35 cellular contexts compared by ENCODE assay signal in the genomic region with DNA sequence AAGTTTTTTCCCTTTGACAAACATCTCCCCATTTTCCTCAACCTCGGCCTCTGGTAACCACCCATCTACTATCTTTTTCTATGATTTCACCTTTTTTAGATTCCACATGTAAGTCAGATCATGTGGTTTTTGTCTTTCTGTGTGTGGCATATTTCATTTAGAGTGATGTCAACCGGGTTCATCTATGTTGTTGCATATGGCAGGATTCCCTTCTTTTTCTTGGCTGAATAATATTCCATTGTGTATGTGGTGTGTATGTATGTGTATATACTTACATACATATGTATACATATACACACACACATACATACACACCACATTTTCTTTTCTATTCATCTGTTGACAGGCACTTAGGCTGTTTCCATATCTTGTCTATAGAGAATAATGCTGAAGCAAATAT. TPM values are rescaled to one million over a fixed set of nuclear protein-coding genes. Genes with fewer than 3 reads are reported as not detected.
DNase-seq lines count a peak whose midpoint lies in the region; ATAC-seq, FAIRE-seq and TF ChIP-seq lines count a peak whose summit lies in the region.
"Had no signal": no experiment of that assay in that cellular context is flagged by ENCODE, and none has a peak within 500 bp of the region (broad histone marks: within the 10 kb centered on the region; RNA-seq: fewer than 3 reads in every experiment).

No MANE protein-coding gene starts in this region.

- H4K20me1 ChIP-seq in K562 (replicated peaks; ENCODE audit: control insufficient read depth, insufficient read depth, low read length) = no peaks in the 10 kb centered on the region
- no peaks in the 10 kb centered on the region for H4K20me1 ChIP-seq in GM23338 (replicated peaks; ENCODE audit: insufficient read depth)
- H4K20me1 ChIP-seq: BLaER1; BLaER1 treated with 17β-estradiol and CSF1 and Interleukin-3, amounts not matched to agents 10 nM and 100 nM had no signal

- FAIRE-seq in K562 (lab: Jason Lieb, UNC) = no peak
- FAIRE-seq: A204.1, A549, D721Med had no signal

- H2AFZ ChIP-seq in K562 (ENCODE audit: low read depth, low read length) (no peak overlapping the region), GM23338 (no peak overlapping the region)

- H3K36me3 ChIP-seq in HEK293 (ENCODE audit: control insufficient read depth in 2 of 2, insufficient read depth in 1 of 2, low read length in 2 of 2) (no peaks in the 10 kb centered on the region), K562 (ENCODE audit: control insufficient read depth, insufficient read depth, low read length) (no peaks in the 10 kb centered on the region), GM23338 (ENCODE audit: insufficient read depth) (no peaks in the 10 kb centered on the region)
- H3K36me3 ChIP-seq: BE2C; BLaER1; BLaER1 treated with 17β-estradiol and CSF1 and Interleukin-3, amounts not matched to agents 10 nM and 100 nM had no signal

- TF ChIP-seq POLR2A in K562 (conservative IDR thresholded peaks at IDR 0.05) = no peak

- no peaks in the 10 kb centered on the region for H3F3A ChIP-seq in GM23338 (replicated peaks; ENCODE audit: low read depth)

- H3K79me2 ChIP-seq in K562 (ENCODE audit: control insufficient read depth, insufficient read depth, low read length) (no peaks in the 10 kb centered on the region), GM23338 (replicated peaks; ENCODE audit: insufficient read depth) (no peaks in the 10 kb centered on the region)

- H3K27me3 ChIP-seq in K562 (ENCODE audit: control insufficient read depth in 2 of 2, insufficient read depth in 2 of 2, low read length in 2 of 2) = 0 out of 5 replicates have a peak, but pooled peaks cover 0 to 3% of the 10 kb centered on the region in 2 experiments
- no peaks in the 10 kb centered on the region for H3K27me3 ChIP-seq in GM23338 (ENCODE audit: insufficient read depth)
- H3K27me3 ChIP-seq: BE2C; BLaER1; BLaER1 treated with 17β-estradiol and CSF1 and Interleukin-3, amounts not matched to agents 10 nM and 100 nM had no signal

- BruUV-seq in K562 (replicated peaks; lab: Mats Ljungman, UMichigan) = no TSS peak

- ATAC-seq in K562 (no peak), GM23338 (no peak)
- ATAC-seq: A549; CD8-positive, alpha-beta T cell had no signal

- peak overlapping the region; percentile 23 for H3K27ac Mint-ChIP-seq in activated CD4-positive, alpha-beta memory T cell treated with anti-CD3 and anti-CD28 coated beads for 36 hours
- H3K27ac Mint-ChIP-seq in activated CD4-positive, alpha-beta memory T cell treated with anti-CD3 and anti-CD28 coated beads, Interleukin-2, amount 10 ng/mL, durations not matched to agents 7 days and 5 days = no peak overlapping the region
- no peak overlapping the region for H3K27ac Mint-ChIP-seq in GM23338
- H3K27ac Mint-ChIP-seq: B cell; CD14-positive monocyte; CD4-positive, alpha-beta memory T cell; CD4-positive, alpha-beta T cell; CD4-positive, CD25-positive, alpha-beta regulatory T cell; CD8-positive, alpha-beta memory T cell; CD8-positive, alpha-beta T cell had no signal

- 0% methylated on average over 2 of the region's 2 CpGs for WGBS in K562 (ENCODE audit: insufficient coverage, low coverage, missing lambda C conversion rate)

- in situ Hi-C loops in K562 (cut with MboI) = no loop called here

- H3K4me1 ChIP-seq in HEK293 (ENCODE audit: control insufficient read depth, insufficient read depth, low read length) (no peaks in the 10 kb centered on the region), K562 (replicated peaks in 1 of 2; ENCODE audit: control insufficient read depth in 2 of 2, insufficient read depth in 2 of 2, low read length in 2 of 2) (no peaks in the 10 kb centered on the region), GM23338 (ENCODE audit: insufficient read depth) (no peaks in the 10 kb centered on the region)
- H3K4me1 ChIP-seq: A549; BE2C; BLaER1; BLaER1 treated with 17β-estradiol and CSF1 and Interleukin-3, amounts not matched to agents 10 nM and 100 nM; Caco-2 had no signal

- no peak overlapping the region for H3K4me2 ChIP-seq in K562 (ENCODE audit: insufficient read depth, low read length)
- no peak overlapping the region for H3K4me2 ChIP-seq in GM23338
- H3K4me2 ChIP-seq: A549; BLaER1; BLaER1 treated with 17β-estradiol and CSF1 and Interleukin-3, amounts not matched to agents 10 nM and 100 nM had no signal

- no peaks in the 10 kb centered on the region for H3K9me3 ChIP-seq in HEK293 (ENCODE audit: control insufficient read depth, insufficient read depth, low read depth, low read length)
- no peaks in the 10 kb centered on the region; the same call in 1 of the 2 replicates for H3K9me3 ChIP-seq in K562 (replicated peaks; ENCODE audit: control insufficient read depth, insufficient read depth, low read depth, low read length)
- H3K9me3 ChIP-seq: A549; BE2C; BLaER1; BLaER1 treated with 17β-estradiol and CSF1 and Interleukin-3, amounts not matched to agents 10 nM and 100 nM; Caco-2 had no signal

- no peak overlapping the region for H3K4me3 ChIP-seq in HEK293 (ENCODE audit: low read depth, low read length)
- no peak overlapping the region for H3K4me3 ChIP-seq in K562
- H3K4me3 ChIP-seq in GM23338 = no peak overlapping the region
- H3K4me3 ChIP-seq: A549; BLaER1; BLaER1 treated with 17β-estradiol and CSF1 and Interleukin-3, amounts not matched to agents 10 nM and 100 nM had no signal

- TF ChIP-seq CTCF in HEK293 (tag by site-specific recombination; IDR thresholded peaks at IDR 0.05) (no peak), K562 (IDR thresholded peaks at IDR 0.05 in 2 of 3, conservative IDR thresholded peaks at IDR 0.05 in 1 of 3; ENCODE audit: insufficient read depth in 2 of 3, low read depth in 1 of 3, low read length in 3 of 3) (no peak), GM23338 (conservative IDR thresholded peaks at IDR 0.05; ENCODE audit: low read depth in 2 of 2) (no peak)

- no peaks in the 10 kb centered on the region for H3K4me1 Mint-ChIP-seq in activated CD4-positive, alpha-beta memory T cell treated with anti-CD3 and anti-CD28 coated beads for 36 hours (ENCODE audit: low read depth)
- H3K4me1 Mint-ChIP-seq in activated CD4-positive, alpha-beta memory T cell treated with anti-CD3 and anti-CD28 coated beads, Interleukin-2, amount 10 ng/mL, durations not matched to agents 7 days and 5 days = no peaks in the 10 kb centered on the region
- no peaks in the 10 kb centered on the region for H3K4me1 Mint-ChIP-seq in GM23338
- H3K4me1 Mint-ChIP-seq: B cell; CD14-positive monocyte; CD4-positive, alpha-beta memory T cell; CD4-positive, CD25-positive, alpha-beta regulatory T cell; CD8-positive, alpha-beta memory T cell had no signal

- no peak overlapping the region for H3K9ac ChIP-seq in K562 (ENCODE audit: insufficient read depth in 1 of 2, low read depth in 2 of 2, low read length in 2 of 2)
- H3K9ac ChIP-seq: BLaER1; BLaER1 treated with 17β-estradiol and CSF1 and Interleukin-3, amounts not matched to agents 10 nM and 100 nM had no signal

- CTCF ChIA-PET in activated CD4-positive, alpha-beta memory T cell treated with anti-CD3 and anti-CD28 coated beads for 36 hours (lab: Charles Lee) = no interaction called here
- CTCF ChIA-PET in activated CD4-positive, alpha-beta memory T cell treated with anti-CD3 and anti-CD28 coated beads, Interleukin-2, amount 10 ng/mL, durations not matched to agents 7 days and 5 days (lab: Charles Lee) = interaction anchor here (1.0 kb wide), 1 partner anchor 23 kb away, joined by 3 read pairs; no protein-coding TSS in a partner anchor
- CTCF ChIA-PET in HEK293 (lab: Yijun Ruan, JAX) (no interaction called here), K562 (lab: Yijun Ruan, JAX; ENCODE audit: low intra/inter-chr PET ratio) (no interaction called here)

- H3K9me2 ChIP-seq in GM23338 (ENCODE audit: insufficient read depth) = no peaks in the 10 kb centered on the region

- peaks cover 4% of the 10 kb centered on the region for H3K36me3 Mint-ChIP-seq in activated CD4-positive, alpha-beta memory T cell treated with anti-CD3 and anti-CD28 coated beads for 36 hours
- H3K36me3 Mint-ChIP-seq in activated CD4-positive, alpha-beta memory T cell treated with anti-CD3 and anti-CD28 coated beads, Interleukin-2, amount 10 ng/mL, durations not matched to agents 7 days and 5 days (ENCODE audit: low read depth) = no peaks in the 10 kb centered on the region
- no peaks in the 10 kb centered on the region for H3K36me3 Mint-ChIP-seq in GM23338 (ENCODE audit: low read depth)
- H3K36me3 Mint-ChIP-seq: CD14-positive monocyte; CD4-positive, CD25-positive, alpha-beta regulatory T cell; CD8-positive, alpha-beta T cell had no signal

- no peaks in the 10 kb centered on the region for H3K9me1 ChIP-seq in K562 (ENCODE audit: control insufficient read depth, insufficient read depth, low read length)

- POLR2A ChIA-PET in activated CD4-positive, alpha-beta memory T cell treated with anti-CD3 and anti-CD28 coated beads for 36 hours (lab: Charles Lee) = no interaction called here
- POLR2A ChIA-PET in activated CD4-positive, alpha-beta memory T cell treated with anti-CD3 and anti-CD28 coated beads, Interleukin-2, amount 10 ng/mL, durations not matched to agents 7 days and 5 days (lab: Charles Lee) = no interaction called here
- POLR2A ChIA-PET in HEK293 (lab: Yijun Ruan, JAX) = no interaction called here
- POLR2A ChIA-PET in K562 (lab: Yijun Ruan, JAX) = no interaction called here

- TF ChIP-seq RAD21 in K562 (CRISPR knock-in tag; conservative IDR thresholded peaks at IDR 0.05 in 1 of 2, IDR thresholded peaks at IDR 0.05 in 1 of 2) = no peak

- H3K27me3 Mint-ChIP-seq in activated CD4-positive, alpha-beta memory T cell treated with anti-CD3 and anti-CD28 coated beads for 36 hours = peaks cover 11% of the 10 kb centered on the region
- H3K27me3 Mint-ChIP-seq in activated CD4-positive, alpha-beta memory T cell treated with anti-CD3 and anti-CD28 coated beads, Interleukin-2, amount 10 ng/mL, durations not matched to agents 7 days and 5 days = peaks cover 4% of the 10 kb centered on the region
- H3K27me3 Mint-ChIP-seq in GM23338 (ENCODE audit: insufficient read depth, low read depth, poor library complexity) = no peaks in the 10 kb centered on the region

- TF ChIP-seq EP300 in K562 (IDR thresholded peaks at IDR 0.05; ENCODE audit: low read length) = no peak

- H3K9me3 Mint-ChIP-seq in activated CD4-positive, alpha-beta memory T cell treated with anti-CD3 and anti-CD28 coated beads for 36 hours = peaks cover 3% of the 10 kb centered on the region
- peaks cover 4% of the 10 kb centered on the region for H3K9me3 Mint-ChIP-seq in activated CD4-positive, alpha-beta memory T cell treated with anti-CD3 and anti-CD28 coated beads, Interleukin-2, amount 10 ng/mL, durations not matched to agents 7 days and 5 days
- no peaks in the 10 kb centered on the region for H3K9me3 Mint-ChIP-seq in GM23338
- H3K9me3 Mint-ChIP-seq: CD4-positive, alpha-beta T cell; CD8-positive, alpha-beta T cell had no signal

- DNase-seq in activated CD4-positive, alpha-beta memory T cell treated with anti-CD3 and anti-CD28 coated beads for 36 hours = no peak
- no peak for DNase-seq in activated CD4-positive, alpha-beta memory T cell treated with anti-CD3 and anti-CD28 coated beads, Interleukin-2, amount 10 ng/mL, durations not matched to agents 7 days and 5 days
- DNase-seq in K562 (ENCODE audit: extremely low read depth in 1 of 4, low spot score in 3 of 4) = no peak
- DNase-seq in GM23338 (ENCODE audit: low spot score) = no peak
- DNase-seq in SKM-1 (lab: John Stamatoyannopoulos, UW; ENCODE audit: unreplicated experiment) = no peak
- DNase-seq: 8988T; ACHN; AML-193; BE2C; C1 segment of cervical spinal cord; Caco-2; Calu3; CD4-positive, alpha-beta memory T cell; CD4-positive, alpha-beta T cell; CD4-positive, CD25-positive, alpha-beta regulatory T cell; CD8-positive, alpha-beta memory T cell; CD8-positive, alpha-beta T cell; COR-L47; DMS 273 treated with DMSO at 0.1 percent for 48 hours; DMS153; DMS53; DMS79; DMS79 treated with DMSO at 0.1 percent for 48 hours; DND-41; EL had no signal

- H3K27ac ChIP-seq in HEK293 (ENCODE audit: extremely low read depth, low read depth, low read length) (no peak overlapping the region), K562 (ENCODE audit: extremely low read depth, low read depth, low read length) (no peak overlapping the region), GM23338 (ENCODE audit: low read depth) (no peak overlapping the region)
- H3K27ac ChIP-seq: 22Rv1; A549; BLaER1; BLaER1 treated with 17β-estradiol and CSF1 and Interleukin-3, amounts not matched to agents 10 nM and 100 nM; C4-2B had no signal

- H3K4me3 Mint-ChIP-seq in activated CD4-positive, alpha-beta memory T cell treated with anti-CD3 and anti-CD28 coated beads for 36 hours = no peak overlapping the region
- H3K4me3 Mint-ChIP-seq in activated CD4-positive, alpha-beta memory T cell treated with anti-CD3 and anti-CD28 coated beads, Interleukin-2, amount 10 ng/mL, durations not matched to agents 7 days and 5 days = no peak overlapping the region
- no peak overlapping the region for H3K4me3 Mint-ChIP-seq in GM23338
- H3K4me3 Mint-ChIP-seq: B cell; CD14-positive monocyte; CD4-positive, alpha-beta memory T cell; CD4-positive, alpha-beta T cell; CD4-positive, CD25-positive, alpha-beta regulatory T cell; CD8-positive, alpha-beta memory T cell; CD8-positive, alpha-beta T cell had no signal

- intact Hi-C loops in activated CD4-positive, alpha-beta memory T cell treated with anti-CD3 and anti-CD28 coated beads for 36 hours (cut with micrococcal nuclease) = no loop called here
- intact Hi-C loops in K562 (cut with micrococcal nuclease) = no loop called here

RNA-seq across cellular contexts. Expression of a gene that starts 22.2 kb away (rescaled TPM):
- total RNA-seq in activated CD4-positive, alpha-beta memory T cell treated with anti-CD3 and anti-CD28 coated beads for 36 hours = 10 to 100 TPM; 25.5 to 27.9 TPM
- total RNA-seq in activated CD4-positive, alpha-beta memory T cell treated with anti-CD3 and anti-CD28 coated beads, Interleukin-2, amount 10 ng/mL, durations not matched to agents 7 days and 5 days = 10 to 100 TPM; 31.8 to 34.0 TPM
- 26.0 and 101 TPM in 2 replicates for total RNA-seq in K562 (2011; cell fraction: chromatin; rRNA removed; ENCODE audit: low replicate concordance)
- 15.3 and 21.2 TPM in 2 replicates for total RNA-seq in K562 (2011; cell fraction: nucleolus; rRNA removed)
- 33.0 and 44.9 TPM in 2 replicates for total RNA-seq in K562 (2011; cell fraction: nucleoplasm; rRNA removed)
- 16.1 and 16.5 TPM in 2 replicates for total RNA-seq in K562 (2014; rRNA removed)
- total RNA-seq in K562 (2014; rRNA removed; fragmentation: Illumina TruSeq; extraction: Trizol) = 35.3 and 38.3 TPM in 2 replicates
- 33.1 and 36.3 TPM in 2 replicates for total RNA-seq in K562 (2015; rRNA removed; fragmentation: Illumina TruSeq; extraction: Trizol)
- 25.0 and 25.3 TPM in 2 replicates for total RNA-seq in K562 (2021)
- polyA plus RNA-seq in K562 (2011; rRNA removed) = 9.3 and 12.5 TPM in 2 replicates
- 1.9 and 4.0 TPM in 2 replicates for polyA plus RNA-seq in K562 (2011; cell fraction: cytosol; rRNA removed)
- 21.6 and 25.9 TPM in 2 replicates for polyA plus RNA-seq in K562 (2011; cell fraction: nucleus; rRNA removed)
- 13.5 and 14.2 TPM in 2 replicates for polyA plus RNA-seq in K562 (2012)
- polyA plus RNA-seq in K562 (2014; fragmentation: Illumina TruSeq; extraction: Trizol) = 16.4 and 19.2 TPM in 2 replicates
- 1 to 10 TPM; 8.1 to 8.9 TPM for polyA plus RNA-seq in K562 (2014; fragmentation: Nextera tagmentation; extraction: Ambion mirVana)
- 8.7 and 9.7 TPM in 2 replicates for polyA plus RNA-seq in K562 (2014; rRNA removed)
- polyA minus RNA-seq in K562 (2011; rRNA and poly(A)+ RNA removed) = 56.0 and 67.0 TPM in 2 replicates
- polyA minus RNA-seq in K562 (2011; cell fraction: cytosol; rRNA and poly(A)+ RNA removed) = 19.2 and 21.2 TPM in 2 replicates
- 55.1 and 107 TPM in 2 replicates for polyA minus RNA-seq in K562 (2011; cell fraction: nucleus; rRNA and poly(A)+ RNA removed)
- total RNA-seq in GM23338 (2014; rRNA removed; shearing (Covaris generic)) = 63.6 and 65.4 TPM in 2 replicates
- 38.0 and 48.0 TPM in 2 replicates for polyA plus RNA-seq in GM23338 (2016; fragmentation: Nextera tagmentation; extraction: Ambion mirVana)
